14 cellular contexts compared by ENCODE assay signal in the genomic region with DNA sequence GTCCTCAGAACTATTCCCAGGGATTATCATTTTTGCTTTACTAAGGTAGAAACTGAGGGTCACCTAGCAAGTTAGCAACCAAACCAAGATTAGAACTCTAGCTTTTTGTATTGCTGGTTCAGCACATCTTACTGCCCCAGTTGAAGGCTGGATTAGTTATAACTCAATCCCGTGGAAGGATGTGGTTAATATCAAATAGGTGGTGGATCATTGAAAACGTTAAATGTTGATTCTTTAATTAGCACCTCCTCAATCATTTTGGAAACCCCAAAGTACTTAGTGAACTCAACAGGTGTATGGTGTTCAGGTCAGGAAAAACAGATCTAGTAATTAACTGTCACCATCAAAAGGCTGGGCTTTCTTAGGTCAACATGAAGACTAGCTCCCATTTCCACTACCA.
DNase-seq lines count a peak whose midpoint lies in the region; ATAC-seq, FAIRE-seq and TF ChIP-seq lines count a peak whose summit lies in the region.
"Had no signal": no experiment of that assay in that cellular context is flagged by ENCODE, and none has a peak within 500 bp of the region (broad histone marks: within the 10 kb centered on the region; RNA-seq: fewer than 3 reads in every experiment).

No MANE protein-coding gene starts in this region.

- H3K4me3 ChIP-seq in A549 (no peak overlapping the region), GM12865 (ENCODE audit: low read depth, low read length) (peak overlapping the region; percentile 5; the same call in 1 of the 2 replicates), muscle layer of duodenum (ENCODE audit: low read depth in 1 of 2, low read length in 2 of 2) (peak overlapping the region; percentile 18 to 69)
- H3K4me3 ChIP-seq: adrenal gland had no signal

- H3K9me3 Mint-ChIP-seq in activated T-helper 17 cell treated with anti-CD3 and anti-CD28 coated beads, Interleukin-2, amount 50 U/mL, for 72 hours, result peaks cover 4% of the 10 kb centered on the region

- TF ChIP-seq EP300 in A549 (IDR thresholded peaks at IDR 0.05), result no peak

- POLR2A ChIA-PET in A549 (lab: Yijun Ruan, JAX), result no interaction called here

- no peaks in the 10 kb centered on the region for H3K27me3 Mint-ChIP-seq in activated T-helper 17 cell treated with anti-CD3 and anti-CD28 coated beads, Interleukin-2, amount 50 U/mL, for 72 hours

- CTCF ChIA-PET in A549 (lab: Yijun Ruan, JAX), result interaction anchor here (1.2 to 4.1 kb wide), 5 partner anchors 15 to 214 kb away, joined by 3 to 22 read pairs (median 5); partner anchors contain the start of gene RTKN2

- peaks cover 30% of the 10 kb centered on the region for H3K4me1 ChIP-seq in A549
- peaks cover 24 to 32% of the 10 kb centered on the region in 2 donors for H3K4me1 ChIP-seq in muscle layer of duodenum (ENCODE audit: control insufficient read depth in 1 of 2, insufficient read depth in 2 of 2, low read length in 2 of 2)

- ATAC-seq in A549 (no peak), HG03025 (IDR thresholded peaks at IDR 0.05; ENCODE audit: low FRiP score, unreplicated experiment) (no peak)
- no peak for ATAC-seq in activated T-helper 17 cell treated with anti-CD3 and anti-CD28 coated beads, Interleukin-2, amount 50 U/mL, for 72 hours (replicated peaks)
- ATAC-seq: left colon had no signal

- DNase-seq in A549 (ENCODE audit: low read depth in 1 of 2, low spot score in 1 of 2) (no peak), GM12865 (ENCODE audit: low read depth) (no peak), medulla oblongata (ENCODE audit: extremely low spot score) (no peak), GF-D8 (lab: John Stamatoyannopoulos, UW) (no peak), GM12891 (ENCODE audit: insufficient read length, low spot score) (no peak)
- DNase-seq: adrenal gland; left colon; small intestine; stimulated activated naive CD4-positive, alpha-beta T cell; T-helper 9 cell had no signal

- TF ChIP-seq CTCF in A549 (IDR thresholded peaks at IDR 0.05) (no peak), GM12865 (IDR thresholded peaks at IDR 0.05; ENCODE audit: insufficient read depth, low read depth, low read length, missing control alignments) (no peak)

- H3K4me2 ChIP-seq in A549, result no peak overlapping the region

- H3K4me1 Mint-ChIP-seq in activated T-helper 17 cell treated with anti-CD3 and anti-CD28 coated beads, Interleukin-2, amount 50 U/mL, for 72 hours, result peaks cover 52% of the 10 kb centered on the region

- H3K9me3 ChIP-seq in A549, result no peaks in the 10 kb centered on the region
- no peaks in the 10 kb centered on the region for H3K9me3 ChIP-seq in muscle layer of duodenum (ENCODE audit: control insufficient read depth in 1 of 2, low read length in 2 of 2)
- H3K9me3 ChIP-seq: adrenal gland had no signal

- H3K36me3 ChIP-seq in muscle layer of duodenum (ENCODE audit: control insufficient read depth in 1 of 2, insufficient read depth in 2 of 2, low read length in 2 of 2), result peaks cover 23 to 45% of the 10 kb centered on the region in 2 donors

- H3K27me3 ChIP-seq in muscle layer of duodenum (ENCODE audit: low read depth, low read length), result no peaks in the 10 kb centered on the region
- H3K27me3 ChIP-seq: adrenal gland had no signal

- no peak for TF ChIP-seq RAD21 in A549 (conservative IDR thresholded peaks at IDR 0.05 in 1 of 2, IDR thresholded peaks at IDR 0.05 in 1 of 2)

- no peak for FAIRE-seq in A549 (lab: Jason Lieb, UNC)
- no peak for FAIRE-seq in GM12891 (lab: Jason Lieb, UNC)
- FAIRE-seq: endothelial cell of umbilical vein, small intestine had no signal

- WGBS in A549 (ENCODE audit: missing lambda C conversion rate), result 50% methylated on average over 2 of the region's 2 CpGs

- H3K27ac ChIP-seq in A549 (no peak overlapping the region), muscle layer of duodenum (ENCODE audit: low read length) (peak overlapping the region; percentile 70)

- H3K36me3 Mint-ChIP-seq in activated T-helper 17 cell treated with anti-CD3 and anti-CD28 coated beads, Interleukin-2, amount 50 U/mL, for 72 hours (ENCODE audit: low read depth), result peaks cover 100% of the 10 kb centered on the region

- H3K27ac Mint-ChIP-seq in activated T-helper 17 cell treated with anti-CD3 and anti-CD28 coated beads, Interleukin-2, amount 50 U/mL, for 72 hours, result peak overlapping the region; percentile 98

- peak overlapping the region; percentile 98 for H3K4me3 Mint-ChIP-seq in activated T-helper 17 cell treated with anti-CD3 and anti-CD28 coated beads, Interleukin-2, amount 50 U/mL, for 72 hours

- TF ChIP-seq POLR2A in A549 (IDR thresholded peaks at IDR 0.05; ENCODE audit: low read length) (no peak), GM12891 (IDR thresholded peaks at IDR 0.05; ENCODE audit: low read depth, low read length) (no peak)

TF ChIP-seq in A549, 52 proteins besides CTCF, POLR2A, EP300 and RAD21:
- TF ChIP-seq, protein P1, sequence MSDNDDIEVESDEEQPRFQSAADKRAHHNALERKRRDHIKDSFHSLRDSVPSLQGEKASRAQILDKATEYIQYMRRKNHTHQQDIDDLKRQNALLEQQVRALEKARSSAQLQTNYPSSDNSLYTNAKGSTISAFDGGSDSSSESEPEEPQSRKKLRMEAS (IDR thresholded peaks at IDR 0.05), result no peak
- TF ChIP-seq POLR2AphosphoS2 (conservative IDR thresholded peaks at IDR 0.05; ENCODE audit: low read length) (no peak), MAFK (IDR thresholded peaks at IDR 0.05; ENCODE audit: partially characterized antibody) (peak; percentile 56), RCOR1 (IDR thresholded peaks at IDR 0.05; ENCODE audit: low read depth, low read length) (no peak), ELK1 (IDR thresholded peaks at IDR 0.05; ENCODE audit: low read depth, low read length) (no peak), EHF (CRISPR knock-in tag; IDR thresholded peaks at IDR 0.05) (no peak), RNF2 (IDR thresholded peaks at IDR 0.05; ENCODE audit: borderline replicate concordance, low read depth) (no peak)
TF ChIP-seq in A549: peak in this region for 1.

TF ChIP-seq in GM12891, 5 proteins besides CTCF, POLR2A, EP300 and RAD21:
- TF ChIP-seq POU2F2 (IDR thresholded peaks at IDR 0.05; ENCODE audit: low read depth, low read length) (no peak), TAF1 (IDR thresholded peaks at IDR 0.05; ENCODE audit: low read depth, low read length) (no peak), PAX5 (IDR thresholded peaks at IDR 0.05; ENCODE audit: insufficient read depth, low read length, severe bottlenecking) (no peak), POLR2AphosphoS5 (IDR thresholded peaks at IDR 0.05; ENCODE audit: low read depth, low read length) (no peak), SPI1 (IDR thresholded peaks at IDR 0.05; ENCODE audit: low read depth, low read length) (no peak)
